Comparison of ENCODE assay signal across 20 cellular contexts in genomic region chr7:81333004-81333403, GRCh38.
DNase-seq lines count a peak whose midpoint lies in the region; ATAC-seq and TF ChIP-seq lines count a peak whose summit lies in the region.
"Had no signal": no experiment of that assay in that cellular context is flagged by ENCODE, and none has a peak within 500 bp of the region (broad histone marks: within the 10 kb centered on the region; RNA-seq: fewer than 3 reads in every experiment).

No MANE protein-coding gene starts in this region.

- H3K27ac Mint-ChIP-seq in CD4-positive, alpha-beta memory T cell = no peak overlapping the region
- H3K27ac Mint-ChIP-seq: stimulated activated naive CD8-positive, alpha-beta T cell treated with anti-CD3 and anti-CD28 coated beads, Interleukin-15, Interleukin-2, amounts not matched to agents 100 ng/mL and 50 ng/mL, for 24 hours had no signal

- no peak overlapping the region for H2AFZ ChIP-seq in fibroblast of lung (ENCODE audit: low read length)

- no peak overlapping the region for H3K4me3 Mint-ChIP-seq in CD4-positive, alpha-beta memory T cell
- H3K4me3 Mint-ChIP-seq: stimulated activated naive CD8-positive, alpha-beta T cell treated with anti-CD3 and anti-CD28 coated beads, Interleukin-15, Interleukin-2, amounts not matched to agents 100 ng/mL and 50 ng/mL, for 24 hours had no signal

- H4K20me1 ChIP-seq in fibroblast of lung (ENCODE audit: control insufficient read depth, extremely low read depth, insufficient read depth, low read length) = no peaks in the 10 kb centered on the region

- no peak overlapping the region for H3K9ac ChIP-seq in fibroblast of lung (ENCODE audit: insufficient read depth, low read length)

- POLR2A ChIA-PET in CD4-positive, alpha-beta memory T cell (lab: Charles Lee; ENCODE audit: partially characterized antibody) = no interaction called here

- no peak for ATAC-seq in HG02870 (IDR thresholded peaks at IDR 0.05; ENCODE audit: unreplicated experiment)
- no peak for ATAC-seq in HG03460 (IDR thresholded peaks at IDR 0.05; ENCODE audit: unreplicated experiment)
- no peak for ATAC-seq in HG02763 (IDR thresholded peaks at IDR 0.05; ENCODE audit: unreplicated experiment)
- ATAC-seq: HCT116 had no signal

- H3K27ac ChIP-seq in fibroblast of lung (ENCODE audit: insufficient read depth, low read length) = no peak overlapping the region
- H3K27ac ChIP-seq in CD4-positive, alpha-beta memory T cell (ENCODE audit: low read depth, low read length) = no peak overlapping the region
- H3K27ac ChIP-seq: C4-2B, cardiac muscle cell, uterus had no signal

- peak; percentile 67 for DNase-seq in EL
- peak; percentile 69 for DNase-seq in RPMI7951 (ENCODE audit: low read depth)
- DNase-seq in fibroblast of lung (ENCODE audit: low read depth in 2 of 2) = peak; percentile 43 to 86
- peak; percentile 5 for DNase-seq in pulmonary artery endothelial cell (ENCODE audit: low read depth, low spot score)
- DNase-seq in CD4-positive, alpha-beta memory T cell = no peak
- DNase-seq: activated naive CD4-positive, alpha-beta T cell treated with Interleukin-2 at 50 U/mL for 16 hours; DMS79; effector CD8-positive, alpha-beta T cell; islet precursor cell; NCI-H1930; NCI-H510A treated with DMSO at 0.1 percent for 48 hours; small intestine; uterus had no signal

- H3K9me3 ChIP-seq in fibroblast of lung (ENCODE audit: control insufficient read depth, insufficient read depth, low read depth, low read length) = no peaks in the 10 kb centered on the region
- H3K9me3 ChIP-seq in CD4-positive, alpha-beta memory T cell (ENCODE audit: control insufficient read depth in 1 of 2, low read length in 2 of 2) = peaks cover 0 to 5% of the 10 kb centered on the region in 2 donors
- H3K9me3 ChIP-seq: uterus had no signal

- H3K27me3 ChIP-seq in fibroblast of lung (ENCODE audit: control insufficient read depth, insufficient read depth, low read length) = no peaks in the 10 kb centered on the region
- H3K27me3 ChIP-seq in CD4-positive, alpha-beta memory T cell (ENCODE audit: insufficient read depth, low read length) = no peaks in the 10 kb centered on the region
- H3K27me3 ChIP-seq: cardiac muscle cell, uterus had no signal

- H3K4me3 ChIP-seq in fibroblast of lung (replicated peaks in 1 of 4; ENCODE audit: control extremely low read depth in 1 of 4, insufficient read depth in 1 of 4, low read depth in 3 of 4, low read length in 4 of 4) = no peak overlapping the region
- H3K4me3 ChIP-seq in CD4-positive, alpha-beta memory T cell (ENCODE audit: low read length in 2 of 2) = no peak overlapping the region
- H3K4me3 ChIP-seq: cardiac muscle cell, uterus had no signal

- no peaks in the 10 kb centered on the region for H3K4me1 Mint-ChIP-seq in CD4-positive, alpha-beta memory T cell

- no peaks in the 10 kb centered on the region for H3K36me3 ChIP-seq in fibroblast of lung (ENCODE audit: control insufficient read depth, insufficient read depth, low read length)
- no peaks in the 10 kb centered on the region for H3K36me3 ChIP-seq in CD4-positive, alpha-beta memory T cell (ENCODE audit: insufficient read depth, low read length)
- H3K36me3 ChIP-seq: cardiac muscle cell, uterus had no signal

- peaks cover 0 to 20% (median 4%) of the 10 kb centered on the region in 8 donors for H3K9me3 Mint-ChIP-seq in CD4-positive, alpha-beta memory T cell

- H3K4me1 ChIP-seq in fibroblast of lung (ENCODE audit: control insufficient read depth, extremely low read depth, insufficient read depth, low read length) = peaks cover 2% of the 10 kb centered on the region
- H3K4me1 ChIP-seq in CD4-positive, alpha-beta memory T cell (ENCODE audit: insufficient read depth, low read length) = no peaks in the 10 kb centered on the region
- H3K4me1 ChIP-seq: uterus had no signal

- TF ChIP-seq CTCF in fibroblast of lung (conservative IDR thresholded peaks at IDR 0.05 in 1 of 2, IDR thresholded peaks at IDR 0.05 in 1 of 2; ENCODE audit: low read depth in 1 of 2, low read length in 2 of 2) = no peak

- no peak overlapping the region for H3K4me2 ChIP-seq in fibroblast of lung (ENCODE audit: extremely low read depth, insufficient read depth, low read length)

- H3K27me3 Mint-ChIP-seq in CD4-positive, alpha-beta memory T cell = no peaks in the 10 kb centered on the region
- H3K27me3 Mint-ChIP-seq: stimulated activated naive CD8-positive, alpha-beta T cell treated with anti-CD3 and anti-CD28 coated beads, Interleukin-15, Interleukin-2, amounts not matched to agents 100 ng/mL and 50 ng/mL, for 24 hours had no signal

- H3K79me2 ChIP-seq in fibroblast of lung (ENCODE audit: control insufficient read depth, insufficient read depth, low read length) = no peaks in the 10 kb centered on the region

- intact Hi-C loops in CD4-positive, alpha-beta memory T cell (cut with micrococcal nuclease) = no loop called here

- CTCF ChIA-PET in CD4-positive, alpha-beta memory T cell (lab: Charles Lee; ENCODE audit: partially characterized antibody) = no interaction called here

- no peaks in the 10 kb centered on the region for H3K36me3 Mint-ChIP-seq in CD4-positive, alpha-beta memory T cell

Comparison
In these comparisons a context has a peak if more than half of its experiments do, and no peak if none do; other contexts are left out.
1. DNase-seq: peak in EL (single experiment), RPMI7951 (single experiment), fibroblast of lung (2 of 2) and pulmonary artery endothelial cell (single experiment); none in CD4-positive, alpha-beta memory T cell (0 of 5).